ENCODE assay signal across 29 cellular contexts in genomic region chr1:181440510-181440909, GRCh38. TPM values are rescaled to one million over a fixed set of nuclear protein-coding genes. Genes with fewer than 3 reads are reported as not detected.
"Had no signal": no experiment of that assay in that cellular context is flagged by ENCODE, and none has a peak within 500 bp of the region (broad histone marks: within the 10 kb centered on the region; RNA-seq: fewer than 3 reads in every experiment).

No MANE protein-coding gene starts in this region.

- H3K36me3 ChIP-seq: neutrophil, ovary, right lobe of liver, sigmoid colon, stomach, thoracic aorta, thyroid gland, tibial nerve, upper lobe of left lung had no signal

- H3K27ac ChIP-seq: neutrophil, ovary, parathyroid adenoma, psoas muscle, right lobe of liver, sigmoid colon, stomach, thoracic aorta, thyroid gland, tibial nerve, upper lobe of left lung had no signal

- H3K9me3 Mint-ChIP-seq: naive thymus-derived CD8-positive, alpha-beta T cell; natural killer cell treated with Interleukin-12 subunit alpha and Interleukin-12 subunit beta and Interleukin-15 and Interleukin-18, amount 100 ng/mL, for 72 hours; nephron progenitor cell; neural crest cell; stimulated activated effector memory CD8-positive, alpha-beta T cell treated with anti-CD3 and anti-CD28 coated beads, Interleukin-12 subunit alpha, Interleukin-12 subunit beta, amount 100 ng/mL, for 72 hours; stimulated activated naive B cell treated with anti-CD40 and anti-IgM and Interleukin-4, amounts not matched to agents 10 μg/mL and 1 μg/mL and 100 μg/mL, for 72 hours; stimulated activated naive CD8-positive, alpha-beta T cell treated with anti-CD3 and anti-CD28 coated beads, Interleukin-15, Interleukin-2, amounts not matched to agents 100 ng/mL and 50 ng/mL, for 24 hours had no signal

- DNase-seq: naive thymus-derived CD8-positive, alpha-beta T cell; nephron progenitor cell; nucleus accumbens; ovary; posterior cingulate gyrus; psoas muscle; right cardiac atrium; sigmoid colon; stimulated activated CD4-positive, alpha-beta T cell treated with anti-CD3 and anti-CD28 coated beads, Interleukin-15, amount 100 ng/mL, for 24 hours; stimulated activated CD4-positive, alpha-beta T cell treated with anti-CD3 and anti-CD28 coated beads, Interleukin-2, amount 100 ng/mL, for 24 hours; stimulated activated CD4-positive, alpha-beta T cell treated with anti-CD3 and anti-CD28 coated beads, Interleukin-2, amount 100 ng/mL, for 48 hours; stimulated activated CD4-positive, alpha-beta T cell treated with anti-CD3 and anti-CD28 coated beads, Interleukin-4, amount 100 ng/mL, for 24 hours; stimulated activated naive B cell treated with anti-CD40 and anti-IgM and Interleukin-4, amounts not matched to agents 10 μg/mL and 1 μg/mL and 100 μg/mL, for 72 hours; stimulated activated naive CD4-positive, alpha-beta T cell treated with Interleukin-2 at 50 U/mL for 16 hours; stomach; thyroid gland; trophoblast cell; upper lobe of left lung had no signal

- H3K4me1 ChIP-seq: parathyroid adenoma, psoas muscle, right lobe of liver, stomach, thyroid gland, tibial nerve, upper lobe of left lung had no signal

- H3K27me3 ChIP-seq: ovary, right lobe of liver, sigmoid colon, thyroid gland, tibial nerve, upper lobe of left lung had no signal

- ATAC-seq: naive thymus-derived CD8-positive, alpha-beta T cell; natural killer cell treated with Interleukin-12 subunit alpha and Interleukin-12 subunit beta and Interleukin-15 and Interleukin-18, amount 100 ng/mL, for 72 hours; psoas muscle; right cardiac atrium; right lobe of liver; stimulated activated effector memory CD8-positive, alpha-beta T cell treated with anti-CD3 and anti-CD28 coated beads, Interleukin-12 subunit alpha, Interleukin-12 subunit beta, amount 100 ng/mL, for 72 hours; stimulated activated naive B cell treated with anti-CD40 and anti-IgM and Interleukin-4, amounts not matched to agents 10 μg/mL and 1 μg/mL and 100 μg/mL, for 72 hours had no signal

- H3K4me3 ChIP-seq: ovary, psoas muscle, right lobe of liver, sigmoid colon, stomach, thoracic aorta, thyroid gland, tibial nerve, upper lobe of left lung had no signal

- H3K9me3 ChIP-seq: neutrophil, ovary, psoas muscle, right lobe of liver, sigmoid colon, stomach, thoracic aorta, thyroid gland, tibial nerve, upper lobe of left lung had no signal

- H3K27ac Mint-ChIP-seq: naive thymus-derived CD8-positive, alpha-beta T cell; natural killer cell treated with Interleukin-12 subunit alpha and Interleukin-12 subunit beta and Interleukin-15 and Interleukin-18, amount 100 ng/mL, for 72 hours; nephron progenitor cell; progenitor cell of endocrine pancreas; stimulated activated effector memory CD8-positive, alpha-beta T cell treated with anti-CD3 and anti-CD28 coated beads, Interleukin-12 subunit alpha, Interleukin-12 subunit beta, amount 100 ng/mL, for 72 hours; stimulated activated naive B cell treated with anti-CD40 and anti-IgM and Interleukin-4, amounts not matched to agents 10 μg/mL and 1 μg/mL and 100 μg/mL, for 72 hours; stimulated activated naive CD8-positive, alpha-beta T cell treated with anti-CD3 and anti-CD28 coated beads, Interleukin-15, Interleukin-2, amounts not matched to agents 100 ng/mL and 50 ng/mL, for 24 hours had no signal

- H3K4me1 Mint-ChIP-seq: naive thymus-derived CD8-positive, alpha-beta T cell; nephron progenitor cell; neural crest cell; stimulated activated effector memory CD8-positive, alpha-beta T cell treated with anti-CD3 and anti-CD28 coated beads, Interleukin-12 subunit alpha, Interleukin-12 subunit beta, amount 100 ng/mL, for 72 hours; stimulated activated naive B cell treated with anti-CD40 and anti-IgM and Interleukin-4, amounts not matched to agents 10 μg/mL and 1 μg/mL and 100 μg/mL, for 72 hours had no signal

- H3K36me3 Mint-ChIP-seq: naive thymus-derived CD8-positive, alpha-beta T cell; natural killer cell treated with Interleukin-12 subunit alpha and Interleukin-12 subunit beta and Interleukin-15 and Interleukin-18, amount 100 ng/mL, for 72 hours; stimulated activated effector memory CD8-positive, alpha-beta T cell treated with anti-CD3 and anti-CD28 coated beads, Interleukin-12 subunit alpha, Interleukin-12 subunit beta, amount 100 ng/mL, for 72 hours; stimulated activated naive B cell treated with anti-CD40 and anti-IgM and Interleukin-4, amounts not matched to agents 10 μg/mL and 1 μg/mL and 100 μg/mL, for 72 hours had no signal

- H2AFZ ChIP-seq: parathyroid adenoma had no signal

- H3K79me2 ChIP-seq: parathyroid adenoma had no signal

- H3K4me3 Mint-ChIP-seq: naive thymus-derived CD8-positive, alpha-beta T cell; natural killer cell treated with Interleukin-12 subunit alpha and Interleukin-12 subunit beta and Interleukin-15 and Interleukin-18, amount 100 ng/mL, for 72 hours; nephron progenitor cell; neural crest cell; stimulated activated effector memory CD8-positive, alpha-beta T cell treated with anti-CD3 and anti-CD28 coated beads, Interleukin-12 subunit alpha, Interleukin-12 subunit beta, amount 100 ng/mL, for 72 hours; stimulated activated naive B cell treated with anti-CD40 and anti-IgM and Interleukin-4, amounts not matched to agents 10 μg/mL and 1 μg/mL and 100 μg/mL, for 72 hours; stimulated activated naive CD8-positive, alpha-beta T cell treated with anti-CD3 and anti-CD28 coated beads, Interleukin-15, Interleukin-2, amounts not matched to agents 100 ng/mL and 50 ng/mL, for 24 hours had no signal

RNA-seq across cellular contexts. Expression of gene CACNA1E, which starts 42.8 kb away (rescaled TPM):
- total RNA-seq: naive thymus-derived CD8-positive, alpha-beta T cell; thoracic aorta; tibial nerve; ureter had no signal
- polyA plus RNA-seq: naive thymus-derived CD8-positive, alpha-beta T cell had no signal
